7 cellular contexts compared by ENCODE assay signal in genomic region chr11:1607901-1608300, GRCh38. TPM values are rescaled to one million over a fixed set of nuclear protein-coding genes. Genes with fewer than 3 reads are reported as not detected.
"Had no signal": no experiment of that assay in that cellular context is flagged by ENCODE, and none has a peak within 500 bp of the region (broad histone marks: within the 10 kb centered on the region; RNA-seq: fewer than 3 reads in every experiment).

No MANE protein-coding gene starts in this region.

RNA-seq across cellular contexts. Expression of gene KRTAP5-3, which starts 0.4 kb away (rescaled TPM):
- total RNA-seq: M059J, OCI-LY7, PC-9, Right ventricle myocardium inferior, RPMI7951, SJCRH30, SK-MEL-5 had no signal

RNA-seq across cellular contexts. Expression of gene KRTAP5-2, which starts 9.8 kb away (rescaled TPM):
- total RNA-seq: M059J, OCI-LY7, PC-9, Right ventricle myocardium inferior, RPMI7951, SJCRH30 had no signal

RNA-seq across cellular contexts. Expression of gene KRTAP5-4, which starts 14.0 kb away (rescaled TPM):
- total RNA-seq: M059J, OCI-LY7, PC-9, Right ventricle myocardium inferior, RPMI7951, SJCRH30, SK-MEL-5 had no signal

RNA-seq across cellular contexts. Expression of gene KRTAP5-5, which starts 21.7 kb away (rescaled TPM):
- total RNA-seq: M059J, OCI-LY7, PC-9, Right ventricle myocardium inferior, RPMI7951, SJCRH30, SK-MEL-5 had no signal

RNA-seq across cellular contexts. Expression of gene KRTAP5-1, which starts 22.8 kb away (rescaled TPM):
- total RNA-seq: M059J, OCI-LY7, PC-9, Right ventricle myocardium inferior, RPMI7951, SJCRH30, SK-MEL-5 had no signal
